Comparison of ENCODE assay signal across 11 cellular contexts in genomic region chr7:74043523-74043951, GRCh38. TPM values are rescaled to one million over a fixed set of nuclear protein-coding genes. Genes with fewer than 3 reads are reported as not detected.
DNase-seq lines count a peak whose midpoint lies in the region; ATAC-seq and TF ChIP-seq lines count a peak whose summit lies in the region.
"Had no signal": no experiment of that assay in that cellular context is flagged by ENCODE, and none has a peak within 500 bp of the region (broad histone marks: within the 10 kb centered on the region; RNA-seq: fewer than 3 reads in every experiment).

No MANE protein-coding gene starts in this region.

- H3K79me1 ChIP-seq in IMR-90 (ENCODE audit: low read depth in 1 of 2, low read length in 2 of 2) (no peaks in the 10 kb centered on the region), mesendoderm (ENCODE audit: low read length) (no peaks in the 10 kb centered on the region)

- H3K23ac ChIP-seq in IMR-90 (ENCODE audit: low read depth, low read length) = no peak overlapping the region
- H3K23ac ChIP-seq in mesendoderm (ENCODE audit: low read length) = no peak overlapping the region

- peak overlapping the region; percentile 81 for H2AFZ ChIP-seq in IMR-90 (replicated peaks; ENCODE audit: low read length, poor library complexity)

- dilution Hi-C loops in IMR-90 (cut with HindIII; ENCODE audit: low sequenced_read_pairs, unreplicated experiment) = no loop called here

- H4K20me1 ChIP-seq in IMR-90 (ENCODE audit: insufficient read depth, low read length) = no peaks in the 10 kb centered on the region

- TF ChIP-seq CTCF in A673 (conservative IDR thresholded peaks at IDR 0.05; ENCODE audit: low read depth, low read length) (no peak), IMR-90 (conservative IDR thresholded peaks at IDR 0.05; ENCODE audit: low read depth, low read length) (no peak), ascending aorta (IDR thresholded peaks at IDR 0.05) (no peak), adrenal gland (IDR thresholded peaks at IDR 0.05) (no peak)

- H4K5ac ChIP-seq in IMR-90 (ENCODE audit: low read depth, low read length) (no peak overlapping the region), mesendoderm (ENCODE audit: low read length) (no peak overlapping the region)

- H3K27me3 Mint-ChIP-seq in activated CD4-positive, alpha-beta T cell treated with anti-CD3 and anti-CD28 coated beads, Interleukin-2, amount 10 ng/mL, durations not matched to agents 7 days and 5 days = no peaks in the 10 kb centered on the region

- no peak overlapping the region; the same call in 1 of the 2 replicates for H3K4ac ChIP-seq in IMR-90 (ENCODE audit: low read depth, low read length)
- H3K4ac ChIP-seq in mesendoderm (ENCODE audit: low read depth, low read length) = no peak overlapping the region

- H3K9ac ChIP-seq in IMR-90 (ENCODE audit: low read depth, low read length) (no peak overlapping the region), mesendoderm (ENCODE audit: low read length) (peak overlapping the region; percentile 18)

- no peak overlapping the region for H3K27ac Mint-ChIP-seq in activated CD4-positive, alpha-beta T cell treated with anti-CD3 and anti-CD28 coated beads, Interleukin-2, amount 10 ng/mL, durations not matched to agents 7 days and 5 days

- no peak overlapping the region for H2BK20ac ChIP-seq in IMR-90 (ENCODE audit: low read depth, low read length)

- H3K14ac ChIP-seq in IMR-90 (replicated peaks; ENCODE audit: low read depth, low read length) = peak overlapping the region; percentile 3; the same call in 1 of the 2 replicates

- peak overlapping the region; percentile 44 for H2AK9ac ChIP-seq in IMR-90 (replicated peaks; ENCODE audit: low read depth, low read length, poor library complexity)

- no peak overlapping the region for H4K91ac ChIP-seq in IMR-90 (ENCODE audit: insufficient read depth, low read depth, low read length)

- H2BK120ac ChIP-seq in IMR-90 (ENCODE audit: low read depth, low read length) = peak overlapping the region; percentile 46; the same call in 1 of the 2 replicates
- no peak overlapping the region for H2BK120ac ChIP-seq in mesendoderm (ENCODE audit: low read depth, low read length)

- H3K56ac ChIP-seq in IMR-90 (ENCODE audit: extremely low read depth, insufficient read depth, low read length) (no peak overlapping the region), mesendoderm (ENCODE audit: low read length) (peak overlapping the region; percentile 74)

- H3K27ac ChIP-seq in A673 (ENCODE audit: low read depth, low read length, poor library complexity, severe bottlenecking) (peak overlapping the region; percentile 86), IMR-90 (ENCODE audit: insufficient read depth, low read length) (no peak overlapping the region), ascending aorta (peak overlapping the region; percentile 68 to 98), mesendoderm (ENCODE audit: low read depth, low read length) (no peak overlapping the region), adrenal gland (no peak overlapping the region)
- H3K27ac ChIP-seq: cardiac muscle cell had no signal

- H3K9me3 ChIP-seq in A673 (ENCODE audit: low read depth, low read length, poor library complexity, severe bottlenecking) (no peaks in the 10 kb centered on the region), IMR-90 (ENCODE audit: control insufficient read depth, insufficient read depth, low read length) (no peaks in the 10 kb centered on the region), ascending aorta (no peaks in the 10 kb centered on the region), adrenal gland (replicated peaks in 1 of 3) (no peaks in the 10 kb centered on the region)

- no peak for TF ChIP-seq POLR2A in IMR-90 (IDR thresholded peaks at IDR 0.05; ENCODE audit: low read depth, low read length)
- TF ChIP-seq POLR2A in adrenal gland (IDR thresholded peaks at IDR 0.05) = no peak

- H2AK5ac ChIP-seq in IMR-90 (ENCODE audit: low read depth, low read length) (no peak overlapping the region; the same call in 1 of the 2 replicates), mesendoderm (ENCODE audit: low read length) (no peak overlapping the region)

- H3K4me3 ChIP-seq in A673 (ENCODE audit: low read depth, low read length, poor library complexity, severe bottlenecking) = peak overlapping the region; percentile 9
- H3K4me3 ChIP-seq in IMR-90 (ENCODE audit: insufficient read depth, low read depth, low read length) = no peak overlapping the region
- H3K4me3 ChIP-seq in ascending aorta = no peak overlapping the region
- H3K4me3 ChIP-seq in mesendoderm (ENCODE audit: low read length) = no peak overlapping the region
- H3K4me3 ChIP-seq in adrenal gland = no peak overlapping the region
- H3K4me3 ChIP-seq: cardiac muscle cell had no signal

- DNase-seq in A673 (ENCODE audit: low spot score) (peak; percentile 96), IMR-90 (peak; percentile 64), ascending aorta (ENCODE audit: low spot score in 2 of 2) (no peak), mesendoderm (peak; percentile 56), adrenal gland (no peak), anterior cingulate cortex (lab: John Stamatoyannopoulos, UW) (no peak)
- no peak for DNase-seq in activated CD4-positive, alpha-beta T cell treated with anti-CD3 and anti-CD28 coated beads, Interleukin-2, amount 10 ng/mL, durations not matched to agents 7 days and 5 days
- DNase-seq: AML-193, Right ventricle myocardium superior had no signal

- H3K4me1 ChIP-seq in A673 (ENCODE audit: insufficient read depth, low read length, poor library complexity, severe bottlenecking) = peaks cover 51% of the 10 kb centered on the region
- H3K4me1 ChIP-seq in IMR-90 (ENCODE audit: control insufficient read depth, insufficient read depth, low read length) = peaks cover 4% of the 10 kb centered on the region; the same call in 1 of the 2 replicates
- H3K4me1 ChIP-seq in ascending aorta = peaks cover 0 to 27% of the 10 kb centered on the region in 2 donors
- H3K4me1 ChIP-seq in mesendoderm (ENCODE audit: control insufficient read depth, low read depth, low read length) = no peaks in the 10 kb centered on the region
- no peaks in the 10 kb centered on the region for H3K4me1 ChIP-seq in adrenal gland (replicated peaks in 1 of 2)

- H3K18ac ChIP-seq in IMR-90 (ENCODE audit: low read depth, low read length) = no peak overlapping the region
- no peak overlapping the region for H3K18ac ChIP-seq in mesendoderm (ENCODE audit: low read length)

- in situ Hi-C loops in IMR-90 (cut with MboI; ENCODE audit: low sequenced_read_pairs) = no loop called here

- no peak for TF ChIP-seq RAD21 in IMR-90 (IDR thresholded peaks at IDR 0.05; ENCODE audit: low read length)

- no peaks in the 10 kb centered on the region for H3K36me3 Mint-ChIP-seq in activated CD4-positive, alpha-beta T cell treated with anti-CD3 and anti-CD28 coated beads, Interleukin-2, amount 10 ng/mL, durations not matched to agents 7 days and 5 days (ENCODE audit: low read depth)

- H2BK15ac ChIP-seq in IMR-90 (ENCODE audit: low read depth, low read length) (no peak overlapping the region), mesendoderm (replicated peaks; ENCODE audit: low read depth) (no peak overlapping the region)

- intact Hi-C loops in A673 (cut with micrococcal nuclease; ENCODE audit: unreplicated experiment) (no loop called here), IMR-90 (cut with micrococcal nuclease) (no loop called here), ascending aorta (cut with DNase I) (no loop called here), adrenal gland (cut with DNase I) (no loop called here)

- no peaks in the 10 kb centered on the region for H3K4me1 Mint-ChIP-seq in activated CD4-positive, alpha-beta T cell treated with anti-CD3 and anti-CD28 coated beads, Interleukin-2, amount 10 ng/mL, durations not matched to agents 7 days and 5 days

- WGBS in IMR-90 (ENCODE audit: extremely low coverage in 2 of 2, insufficient read length in 1 of 2), 2 experiments = 47% methylated on average over 2 of the region's 9 CpGs; no CpG with 5 or more reads in 1 of the 2 experiments
- no CpG with 5 or more reads among the region's 9 CpGs for WGBS in mesendoderm (ENCODE audit: extremely low coverage, insufficient coverage, low lambda C conversion rate)
- WGBS in adrenal gland, 4 donors = 68 to 75% (median 69%) methylated on average over 6 to 9 of the region's 9 CpGs

- CTCF ChIA-PET in A673 (lab: Charles Lee) (interaction anchor here (0.7 kb wide), 1 partner anchor 18 kb away, joined by 3 read pairs; no protein-coding TSS in a partner anchor), IMR-90 (lab: Yijun Ruan, JAX) (no interaction called here)
- CTCF ChIA-PET in activated CD4-positive, alpha-beta T cell treated with anti-CD3 and anti-CD28 coated beads, Interleukin-2, amount 10 ng/mL, durations not matched to agents 7 days and 5 days (lab: Charles Lee) = no interaction called here

- H3K9me3 Mint-ChIP-seq in activated CD4-positive, alpha-beta T cell treated with anti-CD3 and anti-CD28 coated beads, Interleukin-2, amount 10 ng/mL, durations not matched to agents 7 days and 5 days = no peaks in the 10 kb centered on the region

- no peak overlapping the region; a peak in 1 of 4 replicates for H4K8ac ChIP-seq in IMR-90 (ENCODE audit: low read depth in 2 of 2, low read length in 2 of 2)
- no peak overlapping the region for H4K8ac ChIP-seq in mesendoderm (ENCODE audit: low read depth, low read length)

- POLR2A ChIA-PET in A673 (lab: Charles Lee; ENCODE audit: low non-redundant PET) (no interaction called here), IMR-90 (lab: Charles Lee; ENCODE audit: unreplicated experiment) (no interaction called here)
- POLR2A ChIA-PET in activated CD4-positive, alpha-beta T cell treated with anti-CD3 and anti-CD28 coated beads, Interleukin-2, amount 10 ng/mL, durations not matched to agents 7 days and 5 days (lab: Charles Lee) = no interaction called here

- no peak overlapping the region for H3K4me3 Mint-ChIP-seq in activated CD4-positive, alpha-beta T cell treated with anti-CD3 and anti-CD28 coated beads, Interleukin-2, amount 10 ng/mL, durations not matched to agents 7 days and 5 days

- H3K36me3 ChIP-seq in A673 (ENCODE audit: insufficient read depth, low read length, poor library complexity, severe bottlenecking) (no peaks in the 10 kb centered on the region), IMR-90 (ENCODE audit: control insufficient read depth, insufficient read depth, low read length) (0 out of 2 replicates have a peak, but pooled peaks cover 2% of the 10 kb centered on the region), ascending aorta (peaks cover 99 to 100% of the 10 kb centered on the region in 2 donors), mesendoderm (ENCODE audit: control insufficient read depth, insufficient read depth, low read length) (no peaks in the 10 kb centered on the region), adrenal gland (replicated peaks in 1 of 2) (no peaks in the 10 kb centered on the region)
- H3K36me3 ChIP-seq: cardiac muscle cell had no signal

- H3K27me3 ChIP-seq in A673 (replicated peaks; ENCODE audit: insufficient read depth, low read depth, low read length, poor library complexity) (no peaks in the 10 kb centered on the region), IMR-90 (ENCODE audit: control insufficient read depth, insufficient read depth, low read length) (no peaks in the 10 kb centered on the region), ascending aorta (no peaks in the 10 kb centered on the region), mesendoderm (ENCODE audit: insufficient read depth, low read length, poor library complexity) (no peaks in the 10 kb centered on the region), adrenal gland (no peaks in the 10 kb centered on the region)
- H3K27me3 ChIP-seq: cardiac muscle cell had no signal

- BruUV-seq in A673 (replicated peaks; lab: Mats Ljungman, UMichigan) (no TSS peak), IMR-90 (replicated peaks; lab: Mats Ljungman, UMichigan) (no TSS peak)

- no peaks in the 10 kb centered on the region for H3K79me2 ChIP-seq in mesendoderm (ENCODE audit: control insufficient read depth, insufficient read depth, low read length)

- peak; percentile 83 for ATAC-seq in IMR-90 (ENCODE audit: low read depth)
- no peak for ATAC-seq in GM21390 (IDR thresholded peaks at IDR 0.05; ENCODE audit: unreplicated experiment)

- no peak overlapping the region for H2BK5ac ChIP-seq in IMR-90 (ENCODE audit: low read depth, low read length, poor library complexity, severe bottlenecking)
- no peak overlapping the region for H2BK5ac ChIP-seq in mesendoderm (ENCODE audit: low read length)

- no peak overlapping the region; the same call in 1 of the 2 replicates for H3K4me2 ChIP-seq in IMR-90 (ENCODE audit: low read depth, low read length)
- H3K4me2 ChIP-seq in mesendoderm (ENCODE audit: low read length) = no peak overlapping the region

- H3K9me1 ChIP-seq in IMR-90 (ENCODE audit: insufficient read depth, low read length) = no peaks in the 10 kb centered on the region

RNA-seq across cellular contexts. Expression of gene ELN, which starts 15.6 kb away (rescaled TPM):
- total RNA-seq in A673 (2021) (47.6 and 65.9 TPM in 2 replicates), IMR-90 (2012; rRNA removed) (1.9 and 2.2 TPM in 2 replicates), ascending aorta (395 TPM), adrenal gland (10 to 100 TPM in 6 of 8 donors, 1 to 10 TPM in 2; 7.0 to 25.6 (median 14.6) TPM)
- polyA plus RNA-seq in IMR-90 (2012; rRNA removed) (14.3 and 15.3 TPM in 2 replicates), adrenal gland (100 to 1,000 TPM in 1 of 3 donors, 10 to 100 TPM in 1, 1 to 10 TPM in 1; 4.6 to 107 (median 33.4) TPM)
- polyA plus RNA-seq in IMR-90 (2012; cell fraction: cytosol; rRNA removed) = 9.6 and 12.3 TPM in 2 replicates
- 5.9 and 15.2 TPM in 2 replicates for polyA plus RNA-seq in IMR-90 (2012; cell fraction: nucleus; rRNA removed; ENCODE audit: low replicate concordance)
- 0.95 TPM for polyA plus RNA-seq in mesendoderm (2013, experiment 1 of 2)
- 1.1 TPM for polyA plus RNA-seq in mesendoderm (2013, experiment 2 of 2)
- total RNA-seq in activated CD4-positive, alpha-beta T cell treated with anti-CD3 and anti-CD28 coated beads, Interleukin-2, amount 10 ng/mL, durations not matched to agents 7 days and 5 days = not detected
- polyA plus RNA-seq: cardiac muscle cell had no signal

RNA-seq across cellular contexts. Expression of gene LIMK1, which starts 40.1 kb away (rescaled TPM):
- 59.3 and 60.2 TPM in 2 replicates for total RNA-seq in A673 (2021)
- total RNA-seq in IMR-90 (2012; rRNA removed) = 22.2 and 25.8 TPM in 2 replicates
- 48.0 and 57.4 TPM in 2 replicates for polyA plus RNA-seq in IMR-90 (2012; rRNA removed)
- 52.2 and 59.2 TPM in 2 replicates for polyA plus RNA-seq in IMR-90 (2012; cell fraction: cytosol; rRNA removed)
- polyA plus RNA-seq in IMR-90 (2012; cell fraction: nucleus; rRNA removed; ENCODE audit: low replicate concordance) = 33.9 and 73.0 TPM in 2 replicates
- 30.0 TPM for total RNA-seq in ascending aorta
- polyA plus RNA-seq in mesendoderm (2013, experiment 1 of 2) = 47.9 TPM
- 48.4 TPM for polyA plus RNA-seq in mesendoderm (2013, experiment 2 of 2)
- 10 to 100 TPM; 17.7 to 32.1 (median 21.4) TPM for total RNA-seq in adrenal gland
- polyA plus RNA-seq in adrenal gland = 10 to 100 TPM in 1 of 3 donors, 1 to 10 TPM in 2; 7.2 to 18.6 (median 8.9) TPM
- 10 to 100 TPM; 16.0 to 16.2 TPM for total RNA-seq in activated CD4-positive, alpha-beta T cell treated with anti-CD3 and anti-CD28 coated beads, Interleukin-2, amount 10 ng/mL, durations not matched to agents 7 days and 5 days

Comparison
In these comparisons a context has a peak if more than half of its experiments do, and no peak if none do; other contexts are left out.
1. DNase-seq: peak in A673 (single experiment), IMR-90 (single experiment) and mesendoderm (single experiment); none in ascending aorta (0 of 2), adrenal gland (0 of 7), anterior cingulate cortex (0 of 58) and activated CD4-positive, alpha-beta T cell treated with anti-CD3 and anti-CD28 coated beads, Interleukin-2, amount 10 ng/mL, durations not matched to agents 7 days and 5 days (single experiment).
2. H3K27ac ChIP-seq: peak in A673 (single experiment) and ascending aorta (2 of 2); none in IMR-90 (single experiment), mesendoderm (single experiment) and adrenal gland (0 of 5).